13 cellular contexts compared by ENCODE assay signal in the genomic region with DNA sequence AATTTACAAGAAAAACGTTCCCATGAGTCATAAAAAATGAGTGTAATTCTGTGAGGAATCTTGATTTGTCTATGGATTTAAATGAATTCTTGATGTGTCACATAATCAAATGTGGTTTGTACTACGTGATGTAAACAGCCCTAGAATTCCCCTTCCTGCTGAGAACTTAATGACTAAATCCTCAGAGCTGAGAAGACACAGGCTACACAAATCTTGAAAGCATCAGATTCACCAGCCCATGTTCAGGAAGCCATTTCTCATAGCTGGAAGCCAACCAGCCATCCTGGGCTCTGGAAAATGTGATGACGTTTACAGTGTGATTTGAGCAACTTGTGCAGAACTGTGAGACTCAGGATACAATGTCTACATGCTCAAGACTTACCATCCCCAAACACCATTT.
DNase-seq lines count a peak whose midpoint lies in the region; ATAC-seq, FAIRE-seq and TF ChIP-seq lines count a peak whose summit lies in the region.
"Had no signal": no experiment of that assay in that cellular context is flagged by ENCODE, and none has a peak within 500 bp of the region (broad histone marks: within the 10 kb centered on the region; RNA-seq: fewer than 3 reads in every experiment).

No MANE protein-coding gene starts in this region.

- peak; percentile 40 for DNase-seq in Caki2 (ENCODE audit: low read depth)
- no peak for DNase-seq in OCI-LY7 (ENCODE audit: low spot score)
- DNase-seq in NCI-H146 treated with DMSO at 0.1 percent for 48 hours (lab: John Stamatoyannopoulos, UW; ENCODE audit: unreplicated experiment), result no peak
- no peak for DNase-seq in naive thymus-derived CD4-positive, alpha-beta T cell
- no peak for DNase-seq in NCI-H526 treated with DMSO at 0.1 percent for 48 hours (lab: John Stamatoyannopoulos, UW)
- DNase-seq: activated gamma-delta T cell treated with Interleukin-2 at 50 U/mL for 16 hours; nephron progenitor cell; RPMI8226; stimulated activated CD4-positive, alpha-beta T cell treated with anti-CD3 and anti-CD28 coated beads, Interleukin-2, amount 100 ng/mL, for 24 hours; stomach had no signal

- no peaks in the 10 kb centered on the region for H3K36me3 ChIP-seq in OCI-LY7 (ENCODE audit: insufficient read depth, low read length)
- H3K36me3 ChIP-seq in mesodermal cell (ENCODE audit: control insufficient read depth, insufficient read depth, low read length), result no peaks in the 10 kb centered on the region
- H3K36me3 ChIP-seq in naive thymus-derived CD4-positive, alpha-beta T cell (ENCODE audit: control insufficient read depth in 2 of 3, insufficient read depth in 3 of 3, low read length in 3 of 3), result no peaks in the 10 kb centered on the region
- H3K36me3 ChIP-seq: stomach had no signal

- POLR2A ChIA-PET in OCI-LY7 (lab: Charles Lee), result interaction anchor here (0.6 to 0.7 kb wide), 2 partner anchors 271 to 470 kb away, joined by 3 read pairs; no protein-coding TSS in a partner anchor
- POLR2A ChIA-PET in naive thymus-derived CD4-positive, alpha-beta T cell (lab: Charles Lee), result no interaction called here

- H3K4me3 ChIP-seq in OCI-LY7 (ENCODE audit: low read depth, low read length, poor library complexity, severe bottlenecking), result no peak overlapping the region
- no peak overlapping the region for H3K4me3 ChIP-seq in mesodermal cell (ENCODE audit: extremely low read depth, insufficient read depth, low read length, poor library complexity, severe bottlenecking)
- no peak overlapping the region for H3K4me3 ChIP-seq in naive thymus-derived CD4-positive, alpha-beta T cell (ENCODE audit: low read length)
- H3K4me3 ChIP-seq: stomach had no signal

- no peaks in the 10 kb centered on the region for H3K36me3 Mint-ChIP-seq in naive thymus-derived CD4-positive, alpha-beta T cell

- peaks cover 0 to 11% (median 4%) of the 10 kb centered on the region in 11 donors for H3K9me3 Mint-ChIP-seq in naive thymus-derived CD4-positive, alpha-beta T cell

- H3K27ac Mint-ChIP-seq in naive thymus-derived CD4-positive, alpha-beta T cell, result no peak overlapping the region
- H3K27ac Mint-ChIP-seq: nephron progenitor cell had no signal

- no peak for ATAC-seq in naive thymus-derived CD4-positive, alpha-beta T cell
- no peak for ATAC-seq in GM21515 (IDR thresholded peaks at IDR 0.05; ENCODE audit: unreplicated experiment)

- FAIRE-seq in endometrium (lab: Jason Lieb, UNC), result peak; percentile 12

- no TSS peak for BruUV-seq in OCI-LY7 (replicated peaks; lab: Mats Ljungman, UMichigan)

- no peaks in the 10 kb centered on the region for H3K9me3 ChIP-seq in OCI-LY7 (ENCODE audit: low read length)
- no peaks in the 10 kb centered on the region for H3K9me3 ChIP-seq in mesodermal cell (ENCODE audit: control insufficient read depth, low read length)
- no peaks in the 10 kb centered on the region for H3K9me3 ChIP-seq in naive thymus-derived CD4-positive, alpha-beta T cell (ENCODE audit: control insufficient read depth in 2 of 3, low read length in 3 of 3)

- TF ChIP-seq CTCF in OCI-LY7 (conservative IDR thresholded peaks at IDR 0.05; ENCODE audit: low read length), result no peak

- no peaks in the 10 kb centered on the region for H4K20me1 ChIP-seq in OCI-LY7 (ENCODE audit: insufficient read depth, low read length)

- no peak overlapping the region for H3K27ac ChIP-seq in OCI-LY7 (ENCODE audit: low read depth, low read length, poor library complexity, severe bottlenecking)
- peak overlapping the region; percentile 10 for H3K27ac ChIP-seq in mesodermal cell (ENCODE audit: low read depth, low read length, severe bottlenecking)
- no peak overlapping the region for H3K27ac ChIP-seq in naive thymus-derived CD4-positive, alpha-beta T cell (ENCODE audit: low read depth, low read length)
- H3K27ac ChIP-seq: stomach had no signal

- H3K9me2 ChIP-seq in OCI-LY7 (ENCODE audit: insufficient read depth, low read length), result no peaks in the 10 kb centered on the region

- peak overlapping the region; percentile 38 for H2AFZ ChIP-seq in OCI-LY7 (ENCODE audit: low read length)

- intact Hi-C loops in OCI-LY7 (cut with micrococcal nuclease; ENCODE audit: unreplicated experiment), result no loop called here
- intact Hi-C loops in naive thymus-derived CD4-positive, alpha-beta T cell (cut with micrococcal nuclease), result no loop called here

- H3K4me1 Mint-ChIP-seq in naive thymus-derived CD4-positive, alpha-beta T cell, result no peaks in the 10 kb centered on the region

- 100% methylated on average over 2 of the region's 3 CpGs; no CpG with 5 or more reads in 1 of the 2 experiments for WGBS in mesodermal cell (ENCODE audit: insufficient coverage in 2 of 2), 2 experiments

- H3K27me3 Mint-ChIP-seq in naive thymus-derived CD4-positive, alpha-beta T cell, result no peaks in the 10 kb centered on the region

- H3K27me3 ChIP-seq in naive thymus-derived CD4-positive, alpha-beta T cell (ENCODE audit: control insufficient read depth in 2 of 2, insufficient read depth in 2 of 2, low read length in 2 of 2), result no peaks in the 10 kb centered on the region
- H3K27me3 ChIP-seq: stomach had no signal

- H3K4me1 ChIP-seq in OCI-LY7 (ENCODE audit: insufficient read depth, low read length, poor library complexity, severe bottlenecking), result no peaks in the 10 kb centered on the region
- H3K4me1 ChIP-seq in mesodermal cell (ENCODE audit: control insufficient read depth, insufficient read depth, low read length, poor library complexity, severe bottlenecking), result no peaks in the 10 kb centered on the region
- no peaks in the 10 kb centered on the region for H3K4me1 ChIP-seq in naive thymus-derived CD4-positive, alpha-beta T cell (ENCODE audit: control insufficient read depth in 2 of 2, insufficient read depth in 2 of 2, low read length in 2 of 2)
- H3K4me1 ChIP-seq: stomach had no signal

- CTCF ChIA-PET in OCI-LY7 (lab: Charles Lee; ENCODE audit: unreplicated experiment), result no interaction called here
- CTCF ChIA-PET in naive thymus-derived CD4-positive, alpha-beta T cell (lab: Charles Lee), result no interaction called here

- no peaks in the 10 kb centered on the region for H3K79me2 ChIP-seq in OCI-LY7 (ENCODE audit: insufficient read depth, low read depth, low read length)

- no peak overlapping the region for H3K4me2 ChIP-seq in OCI-LY7 (ENCODE audit: low read length)

- in situ Hi-C loops in Caki2 (cut with HindIII; ENCODE audit: low pct_unique_long_range_greater_than_20kb, low sequenced_read_pairs), result no loop called here

- no peak overlapping the region for H3K4me3 Mint-ChIP-seq in naive thymus-derived CD4-positive, alpha-beta T cell
- H3K4me3 Mint-ChIP-seq: nephron progenitor cell had no signal
